19 cellular contexts compared by ENCODE assay signal in the genomic region with DNA sequence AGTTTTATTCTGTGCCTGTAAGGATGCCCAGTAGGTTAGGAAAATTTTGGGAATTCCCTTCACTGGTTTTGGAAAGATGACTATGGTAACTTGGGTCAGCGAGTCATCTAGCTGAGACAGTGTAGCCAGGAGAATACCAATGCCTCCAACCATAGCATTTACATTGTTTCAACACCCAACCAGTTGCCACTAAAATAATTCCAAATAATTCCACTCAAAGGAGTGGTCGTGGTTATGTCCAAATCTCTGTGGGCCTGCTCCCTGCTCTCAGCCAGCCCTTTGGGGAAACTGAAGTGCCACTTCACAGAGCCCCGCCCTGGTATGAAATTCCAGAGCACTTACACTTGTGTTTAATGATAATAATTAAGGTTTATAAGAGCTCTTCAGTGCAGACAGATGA.
DNase-seq lines count a peak whose midpoint lies in the region; ATAC-seq and TF ChIP-seq lines count a peak whose summit lies in the region.
"Had no signal": no experiment of that assay in that cellular context is flagged by ENCODE, and none has a peak within 500 bp of the region (broad histone marks: within the 10 kb centered on the region; RNA-seq: fewer than 3 reads in every experiment).

No MANE protein-coding gene starts in this region.

- no peak for TF ChIP-seq RAD21 in IMR-90 (IDR thresholded peaks at IDR 0.05; ENCODE audit: low read length)

- no peak overlapping the region for H3K4me2 ChIP-seq in IMR-90 (ENCODE audit: low read depth, low read length)
- H3K4me2 ChIP-seq: GM23338 had no signal

- no peak overlapping the region for H3K4ac ChIP-seq in IMR-90 (ENCODE audit: low read depth, low read length)

- H3K4me1 ChIP-seq in IMR-90 (ENCODE audit: control insufficient read depth, insufficient read depth, low read length) (no peaks in the 10 kb centered on the region), adipocyte (ENCODE audit: control insufficient read depth, insufficient read depth, low read length) (peaks cover 10% of the 10 kb centered on the region), lung (ENCODE audit: control insufficient read depth in 2 of 2, insufficient read depth in 2 of 2, low read length in 2 of 2) (peaks cover 0 to 3% of the 10 kb centered on the region in 2 donors)
- H3K4me1 ChIP-seq: vagina had no signal

- no peak overlapping the region for H2BK120ac ChIP-seq in IMR-90 (ENCODE audit: low read depth, low read length)

- no peak overlapping the region for H3K18ac ChIP-seq in IMR-90 (ENCODE audit: low read depth, low read length)

- no peak overlapping the region for H3K23ac ChIP-seq in IMR-90 (ENCODE audit: low read depth, low read length)

- no peak overlapping the region for H4K8ac ChIP-seq in IMR-90 (ENCODE audit: low read depth in 2 of 2, low read length in 2 of 2)

- DNase-seq in Daoy (ENCODE audit: low read depth) (peak; percentile 22), IMR-90 (peak; percentile 24), adipocyte (ENCODE audit: low read depth) (peak; percentile 15), lung (ENCODE audit: low spot score) (peak; percentile 61), T-helper 9 cell (no peak), Right ventricle myocardium superior (no peak)
- DNase-seq in stimulated activated naive CD8-positive, alpha-beta T cell treated with anti-CD3 and anti-CD28 coated beads, Interleukin-15, amount 100 ng/mL, for 72 hours, result no peak
- DNase-seq: activated CD4-positive, CD25-positive, alpha-beta regulatory T cell; activated CD8-positive, alpha-beta memory T cell treated with anti-CD3 and anti-CD28 coated beads for 24 hours; effector memory CD8-positive, alpha-beta T cell; Kasumi-1; NCI-H146; NCI-H446; ovary; SIG-M5; T-helper 17 cell had no signal

- H2AFZ ChIP-seq in IMR-90 (replicated peaks; ENCODE audit: low read length, poor library complexity), result no peak overlapping the region
- H2AFZ ChIP-seq: GM23338 had no signal

- H3K4me3 ChIP-seq in IMR-90 (ENCODE audit: insufficient read depth, low read depth, low read length) (no peak overlapping the region), adipocyte (ENCODE audit: low read length) (no peak overlapping the region), lung (no peak overlapping the region)
- H3K4me3 ChIP-seq: GM23338, ovary, vagina had no signal

- H3K9me3 ChIP-seq in IMR-90 (ENCODE audit: control insufficient read depth, insufficient read depth, low read length) (no peaks in the 10 kb centered on the region), adipocyte (ENCODE audit: control insufficient read depth, low read length) (no peaks in the 10 kb centered on the region), lung (ENCODE audit: control insufficient read depth in 2 of 2, insufficient read depth in 1 of 2, low read length in 1 of 2) (no peaks in the 10 kb centered on the region)
- H3K9me3 ChIP-seq: ovary, vagina had no signal

- no peaks in the 10 kb centered on the region for H3K27me3 Mint-ChIP-seq in stimulated activated naive CD8-positive, alpha-beta T cell treated with anti-CD3 and anti-CD28 coated beads, Interleukin-15, amount 100 ng/mL, for 72 hours
- H3K27me3 Mint-ChIP-seq: effector memory CD8-positive, alpha-beta T cell had no signal

- no peak overlapping the region for H4K5ac ChIP-seq in IMR-90 (ENCODE audit: low read depth, low read length)

- H3K56ac ChIP-seq in IMR-90 (ENCODE audit: extremely low read depth, insufficient read depth, low read length), result no peak overlapping the region

- dilution Hi-C loops in IMR-90 (cut with HindIII; ENCODE audit: low sequenced_read_pairs, unreplicated experiment), result no loop called here

- no peak overlapping the region for H3K27ac ChIP-seq in IMR-90 (ENCODE audit: insufficient read depth, low read length)
- H3K27ac ChIP-seq in lung (ENCODE audit: low read depth in 1 of 2, low read length in 1 of 2), result no peak overlapping the region
- H3K27ac ChIP-seq: ovary, vagina had no signal

- H4K91ac ChIP-seq in IMR-90 (ENCODE audit: insufficient read depth, low read depth, low read length), result no peak overlapping the region

- CTCF ChIA-PET in IMR-90 (lab: Yijun Ruan, JAX), result interaction anchor here (1.2 kb wide), 1 partner anchor 311 kb away, joined by 3 read pairs; no protein-coding TSS in a partner anchor

- in situ Hi-C loops in IMR-90 (cut with MboI; ENCODE audit: low sequenced_read_pairs), result no loop called here

- POLR2A ChIA-PET in IMR-90 (lab: Charles Lee; ENCODE audit: unreplicated experiment), result no interaction called here

- H2AK5ac ChIP-seq in IMR-90 (ENCODE audit: low read depth, low read length), result no peak overlapping the region

- intact Hi-C loops in IMR-90 (cut with micrococcal nuclease), result no loop called here
- intact Hi-C loops in Right ventricle myocardium superior (cut with DNase I), result no loop called here

- no peak overlapping the region for H3K9ac ChIP-seq in IMR-90 (ENCODE audit: low read depth, low read length)
- no peak overlapping the region for H3K9ac ChIP-seq in adipocyte (ENCODE audit: low read length)

- no peak overlapping the region for H2BK5ac ChIP-seq in IMR-90 (ENCODE audit: low read depth, low read length, poor library complexity, severe bottlenecking)

- H3K79me1 ChIP-seq in IMR-90 (ENCODE audit: low read depth in 1 of 2, low read length in 2 of 2), result no peaks in the 10 kb centered on the region

- WGBS in IMR-90 (ENCODE audit: extremely low coverage in 2 of 2, insufficient read length in 1 of 2), 2 experiments, result no CpG with 5 or more reads among the region's 3 CpGs
- 73 to 77% methylated on average over 3 of the region's 3 CpGs for WGBS in lung, 2 donors

- H3K27ac Mint-ChIP-seq in stimulated activated naive CD8-positive, alpha-beta T cell treated with anti-CD3 and anti-CD28 coated beads, Interleukin-15, amount 100 ng/mL, for 72 hours, result no peak overlapping the region
- H3K27ac Mint-ChIP-seq: effector memory CD8-positive, alpha-beta T cell; GM23338; T-helper 17 cell had no signal

- H3K9me1 ChIP-seq in IMR-90 (ENCODE audit: insufficient read depth, low read length), result no peaks in the 10 kb centered on the region

- H2BK15ac ChIP-seq in IMR-90 (ENCODE audit: low read depth, low read length), result no peak overlapping the region

- TF ChIP-seq CTCF in IMR-90 (conservative IDR thresholded peaks at IDR 0.05; ENCODE audit: low read depth, low read length), result no peak
- no peak for TF ChIP-seq CTCF in lung (IDR thresholded peaks at IDR 0.05; ENCODE audit: control extremely low read depth, extremely low read depth)

- ATAC-seq in IMR-90 (ENCODE audit: low read depth) (peak; percentile 24; the same call in 1 of the 2 replicates), lung (ENCODE audit: insufficient read depth, low FRiP score) (peak; percentile 51), Right ventricle myocardium superior (ENCODE audit: poor library complexity) (no peak), GM18858 (IDR thresholded peaks at IDR 0.05; ENCODE audit: unreplicated experiment) (no peak)
- ATAC-seq in stimulated activated naive CD8-positive, alpha-beta T cell treated with anti-CD3 and anti-CD28 coated beads, Interleukin-15, amount 100 ng/mL, for 72 hours, result no peak
- ATAC-seq: effector memory CD8-positive, alpha-beta T cell; GM23338; T-helper 17 cell had no signal

- H3K4me1 Mint-ChIP-seq in stimulated activated naive CD8-positive, alpha-beta T cell treated with anti-CD3 and anti-CD28 coated beads, Interleukin-15, amount 100 ng/mL, for 72 hours, result no peaks in the 10 kb centered on the region
- H3K4me1 Mint-ChIP-seq: GM23338, T-helper 17 cell had no signal

- H2AK9ac ChIP-seq in IMR-90 (replicated peaks; ENCODE audit: low read depth, low read length, poor library complexity), result no peak overlapping the region

- H2BK20ac ChIP-seq in IMR-90 (ENCODE audit: low read depth, low read length), result no peak overlapping the region

- no peaks in the 10 kb centered on the region for H4K20me1 ChIP-seq in IMR-90 (ENCODE audit: insufficient read depth, low read length)

- no peak overlapping the region for H3K4me3 Mint-ChIP-seq in stimulated activated naive CD8-positive, alpha-beta T cell treated with anti-CD3 and anti-CD28 coated beads, Interleukin-15, amount 100 ng/mL, for 72 hours
- H3K4me3 Mint-ChIP-seq: effector memory CD8-positive, alpha-beta T cell; GM23338; T-helper 17 cell had no signal

- H3K36me3 ChIP-seq in IMR-90 (ENCODE audit: control insufficient read depth, insufficient read depth, low read length) (no peaks in the 10 kb centered on the region), adipocyte (ENCODE audit: control insufficient read depth, insufficient read depth, low read length, severe bottlenecking) (no peaks in the 10 kb centered on the region), lung (ENCODE audit: control insufficient read depth in 2 of 2, insufficient read depth in 2 of 2, low read length in 2 of 2) (no peaks in the 10 kb centered on the region)
- H3K36me3 ChIP-seq: ovary, vagina had no signal

- no peaks in the 10 kb centered on the region for H3K27me3 ChIP-seq in IMR-90 (ENCODE audit: control insufficient read depth, insufficient read depth, low read length)
- H3K27me3 ChIP-seq in adipocyte (replicated peaks; ENCODE audit: control insufficient read depth, insufficient read depth, low read length), result no peaks in the 10 kb centered on the region
- H3K27me3 ChIP-seq in lung (ENCODE audit: control insufficient read depth, insufficient read depth), result no peaks in the 10 kb centered on the region
- H3K27me3 ChIP-seq: ovary, vagina had no signal

- no peak for TF ChIP-seq POLR2A in IMR-90 (IDR thresholded peaks at IDR 0.05; ENCODE audit: low read depth, low read length)

- no peak overlapping the region for H3K14ac ChIP-seq in IMR-90 (replicated peaks; ENCODE audit: low read depth, low read length)

- H3K9me3 Mint-ChIP-seq in stimulated activated naive CD8-positive, alpha-beta T cell treated with anti-CD3 and anti-CD28 coated beads, Interleukin-15, amount 100 ng/mL, for 72 hours, result peaks cover 0 to 4% of the 10 kb centered on the region in 2 donors
- H3K9me3 Mint-ChIP-seq: GM23338 had no signal

- BruUV-seq in IMR-90 (replicated peaks; lab: Mats Ljungman, UMichigan), result no TSS peak

TF ChIP-seq in IMR-90, 13 proteins besides CTCF, POLR2A, EP300 and RAD21 (continues in another document):
- TF ChIP-seq, protein P1, sequence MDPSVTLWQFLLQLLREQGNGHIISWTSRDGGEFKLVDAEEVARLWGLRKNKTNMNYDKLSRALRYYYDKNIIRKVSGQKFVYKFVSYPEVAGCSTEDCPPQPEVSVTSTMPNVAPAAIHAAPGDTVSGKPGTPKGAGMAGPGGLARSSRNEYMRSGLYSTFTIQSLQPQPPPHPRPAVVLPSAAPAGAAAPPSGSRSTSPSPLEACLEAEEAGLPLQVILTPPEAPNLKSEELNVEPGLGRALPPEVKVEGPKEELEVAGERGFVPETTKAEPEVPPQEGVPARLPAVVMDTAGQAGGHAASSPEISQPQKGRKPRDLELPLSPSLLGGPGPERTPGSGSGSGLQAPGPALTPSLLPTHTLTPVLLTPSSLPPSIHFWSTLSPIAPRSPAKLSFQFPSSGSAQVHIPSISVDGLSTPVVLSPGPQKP (IDR thresholded peaks at IDR 0.05; ENCODE audit: borderline replicate concordance, low read depth, low read length), result no peak
- no peak for TF ChIP-seq MAZ (IDR thresholded peaks at IDR 0.05; ENCODE audit: borderline replicate concordance, low read depth, low read length)
- TF ChIP-seq FOS (IDR thresholded peaks at IDR 0.05; ENCODE audit: low read depth, low read length), result no peak
- TF ChIP-seq MAFK (IDR thresholded peaks at IDR 0.05; ENCODE audit: low read depth, low read length), result no peak
- no peak for TF ChIP-seq MXI1 (IDR thresholded peaks at IDR 0.05; ENCODE audit: borderline replicate concordance, low read depth, low read length)
- TF ChIP-seq RFX5 (IDR thresholded peaks at IDR 0.05; ENCODE audit: low read depth, low read length), result no peak

Comparison
In these comparisons a context has a peak if more than half of its experiments do, and no peak if none do; other contexts are left out.
1. DNase-seq: peak in Daoy (single experiment), IMR-90 (single experiment), adipocyte (single experiment) and lung (single experiment); none in stimulated activated naive CD8-positive, alpha-beta T cell treated with anti-CD3 and anti-CD28 coated beads, Interleukin-15, amount 100 ng/mL, for 72 hours (0 of 2), T-helper 9 cell (single experiment) and Right ventricle myocardium superior (single experiment).
2. ATAC-seq: peak in IMR-90 (single experiment) and lung (single experiment); none in stimulated activated naive CD8-positive, alpha-beta T cell treated with anti-CD3 and anti-CD28 coated beads, Interleukin-15, amount 100 ng/mL, for 72 hours (single experiment), Right ventricle myocardium superior (single experiment) and GM18858 (single experiment).